In the genomic region with DNA sequence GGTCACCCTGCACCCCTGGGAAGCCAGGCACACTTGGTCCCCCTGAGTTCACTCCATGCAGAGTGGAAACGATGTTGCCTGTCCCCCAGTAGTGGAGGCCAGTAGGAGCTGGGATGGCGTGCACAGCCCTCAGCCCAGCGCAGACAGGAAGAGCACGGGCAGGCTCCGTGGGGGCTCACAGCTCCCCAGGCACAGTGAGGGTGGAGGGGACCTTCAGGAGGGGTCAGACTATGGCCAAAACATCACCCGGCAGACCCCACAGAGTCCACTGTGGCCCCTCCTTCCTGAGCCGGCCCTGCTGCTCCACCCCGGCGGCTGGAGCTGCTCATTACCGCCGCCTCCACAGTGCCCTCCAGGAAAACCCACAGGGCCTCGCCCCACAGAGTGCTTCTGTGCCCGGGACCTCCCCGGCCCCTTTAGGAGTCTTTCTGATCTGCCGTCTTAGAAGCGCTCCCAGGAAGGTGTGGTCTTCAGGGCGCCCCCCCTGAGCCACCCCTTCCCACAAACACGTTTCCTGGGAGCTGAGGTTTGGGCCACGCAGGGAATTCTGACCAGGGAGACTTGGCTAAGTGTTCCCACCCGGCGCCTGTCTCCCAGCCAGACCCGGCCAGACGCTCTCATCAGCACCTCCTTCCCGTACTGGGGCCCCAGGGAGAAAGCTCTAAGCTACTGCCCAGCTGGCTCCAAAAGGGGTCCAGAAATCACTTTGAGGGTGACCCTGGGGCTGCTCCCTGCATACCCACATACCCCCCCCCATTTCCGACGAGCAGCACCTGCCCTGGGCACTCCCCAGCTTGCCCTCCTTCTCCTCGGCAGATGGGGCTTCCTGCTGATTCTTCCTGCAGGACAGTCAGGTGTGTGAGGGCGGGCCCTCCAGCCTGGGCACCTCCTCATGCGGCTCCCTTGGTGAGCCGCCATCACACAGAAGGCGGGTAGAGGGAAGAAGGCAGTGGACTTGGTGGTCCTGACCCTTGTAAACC, we compare ENCODE assay signal across 26 cellular contexts. TPM values are rescaled to one million over a fixed set of nuclear protein-coding genes. Genes with fewer than 3 reads are reported as not detected.
A peak's percentile ranks its signal among the peaks of the same experiment; 100 is the strongest.
DNase-seq lines count a peak whose midpoint lies in the region; ATAC-seq, FAIRE-seq and TF ChIP-seq lines count a peak whose summit lies in the region.
"Had no signal": no experiment of that assay in that cellular context is flagged by ENCODE, and none has a peak within 500 bp of the region (broad histone marks: within the 10 kb centered on the region; RNA-seq: fewer than 3 reads in every experiment).

No MANE protein-coding gene starts in this region.

- POLR2A ChIA-PET in HEK293 (lab: Yijun Ruan, JAX) (no interaction called here), HepG2 (lab: Yijun Ruan, JAX) (interaction anchor here (0.8 to 3.3 kb wide), 6 partner anchors 12 to 37 kb away, joined by 3 to 31 read pairs (median 5); no protein-coding TSS in a partner anchor)

- H2AFZ ChIP-seq in HepG2 (ENCODE audit: low read length): no peak overlapping the region

- no peak for TF ChIP-seq CTCF in HEK293 (tag by site-specific recombination; IDR thresholded peaks at IDR 0.05)
- no peak for TF ChIP-seq CTCF in body of pancreas (IDR thresholded peaks at IDR 0.05)
- TF ChIP-seq CTCF in HepG2 (CRISPR knock-in tag; IDR thresholded peaks at IDR 0.05): no peak
- TF ChIP-seq CTCF in suprapubic skin (IDR thresholded peaks at IDR 0.05): no peak

- H3K4me3 ChIP-seq in HEK293 (ENCODE audit: low read depth, low read length) (no peak overlapping the region), body of pancreas (no peak overlapping the region), HepG2 (replicated peaks in 1 of 3; ENCODE audit: insufficient read depth in 1 of 3, low read depth in 2 of 3, low read length in 3 of 3) (peak overlapping the region in 2 of 3 experiments; percentile 28 to 67; a peak in 2 of 6 replicates), suprapubic skin (peak overlapping the region; percentile 19)
- H3K4me3 ChIP-seq: SK-N-MC had no signal

- ATAC-seq in body of pancreas: peak; percentile 7
- peak; percentile 17 for ATAC-seq in HepG2
- no peak for ATAC-seq in GM21529 (IDR thresholded peaks at IDR 0.05; ENCODE audit: unreplicated experiment)
- no peak for ATAC-seq in GM19397 (IDR thresholded peaks at IDR 0.05; ENCODE audit: unreplicated experiment)
- no peak for ATAC-seq in GM18511 (IDR thresholded peaks at IDR 0.05; ENCODE audit: unreplicated experiment)
- ATAC-seq: activated CD4-positive, alpha-beta T cell treated with anti-CD3 and anti-CD28 coated beads for 36 hours; stimulated activated effector memory CD8-positive, alpha-beta T cell treated with anti-CD3 and anti-CD28 coated beads, Interleukin-12 subunit alpha, Interleukin-12 subunit beta, amount 100 ng/mL, for 72 hours had no signal

- BruUV-seq in HepG2 (replicated peaks; lab: Mats Ljungman, UMichigan): no TSS peak

- TF ChIP-seq POLR2A in body of pancreas (IDR thresholded peaks at IDR 0.05) (no peak), HepG2 (IDR thresholded peaks at IDR 0.05; ENCODE audit: insufficient read depth in 1 of 2, low read depth in 2 of 2, low read length in 2 of 2) (no peak), suprapubic skin (IDR thresholded peaks at IDR 0.05) (no peak)

- H3K27me3 ChIP-seq in body of pancreas (no peaks in the 10 kb centered on the region), HepG2 (ENCODE audit: control insufficient read depth in 1 of 2, insufficient read depth in 2 of 2, low read length in 2 of 2) (peaks cover 2 to 10% of the 10 kb centered on the region in 2 experiments; a peak in 2 of 5 replicates), suprapubic skin (peaks cover 6% of the 10 kb centered on the region)

- peak overlapping the region; percentile 94 for H3K4me2 ChIP-seq in HepG2 (ENCODE audit: low read depth, low read length)

- H3K27ac ChIP-seq in HEK293 (ENCODE audit: extremely low read depth, low read depth, low read length) (no peak overlapping the region), body of pancreas (peak overlapping the region in 3 of 4 donors; percentile 27 to 73 (median 39)), HepG2 (ENCODE audit: extremely low read length, insufficient read depth, low read length) (no peak overlapping the region), suprapubic skin (peak overlapping the region; percentile 42)
- H3K27ac ChIP-seq: SK-N-MC had no signal

- FAIRE-seq in HepG2 (lab: Jason Lieb, UNC): no peak
- FAIRE-seq: H54, urothelium cell line had no signal

- in situ Hi-C loops in HepG2 (cut with HindIII; ENCODE audit: extremely low pct_ligation_motif_present, low pct_unique_long_range_greater_than_20kb): no loop called here

- H3K9ac ChIP-seq in HepG2 (ENCODE audit: insufficient read depth, low read depth, low read length): no peak overlapping the region

- H3K4me1 ChIP-seq in HEK293 (ENCODE audit: control insufficient read depth, insufficient read depth, low read length) (no peaks in the 10 kb centered on the region), body of pancreas (peaks cover 19% of the 10 kb centered on the region), HepG2 (ENCODE audit: insufficient read depth, low read length) (peaks cover 44% of the 10 kb centered on the region), suprapubic skin (peaks cover 45% of the 10 kb centered on the region)

- no peak for TF ChIP-seq EP300 in HepG2 (IDR thresholded peaks at IDR 0.05; ENCODE audit: low read depth in 2 of 2, low read length in 2 of 2)
- TF ChIP-seq EP300 in HepG2 (CRISPR knock-in tag; IDR thresholded peaks at IDR 0.05; ENCODE audit: borderline replicate concordance): no peak
- no peak for TF ChIP-seq EP300 in suprapubic skin (IDR thresholded peaks at IDR 0.05)

- 0 out of 2 replicates have a peak, but pooled peaks cover 2% of the 10 kb centered on the region for H3K9me3 ChIP-seq in HEK293 (ENCODE audit: control insufficient read depth, insufficient read depth, low read depth, low read length)
- no peaks in the 10 kb centered on the region for H3K9me3 ChIP-seq in body of pancreas
- H3K9me3 ChIP-seq in HepG2 (ENCODE audit: low read length): no peaks in the 10 kb centered on the region
- H3K9me3 ChIP-seq in suprapubic skin: no peaks in the 10 kb centered on the region

- CTCF ChIA-PET in HEK293 (lab: Yijun Ruan, JAX) (interaction anchor here (0.5 to 1.2 kb wide), 4 partner anchors 18 to 115 kb away, joined by 3 to 4 read pairs (median 4); no protein-coding TSS in a partner anchor), HepG2 (lab: Yijun Ruan, JAX; ENCODE audit: low intra/inter-chr PET ratio, low total read pairs) (no interaction called here)

- intact Hi-C loops in body of pancreas (cut with DNase I): no loop called here
- intact Hi-C loops in HepG2 (cut with micrococcal nuclease; ENCODE audit: unreplicated experiment): loop anchor here (2.0 kb wide), 1 partner anchor 41 kb away; no protein-coding TSS in a partner anchor

- no peaks in the 10 kb centered on the region for H4K20me1 ChIP-seq in HepG2 (ENCODE audit: insufficient read depth, low read length)

- H3K36me3 ChIP-seq in HEK293 (ENCODE audit: control insufficient read depth in 2 of 2, insufficient read depth in 1 of 2, low read length in 2 of 2) (no peaks in the 10 kb centered on the region), body of pancreas (replicated peaks in 1 of 2; ENCODE audit: insufficient read depth in 1 of 2, low read depth in 2 of 2) (no peaks in the 10 kb centered on the region), HepG2 (replicated peaks in 1 of 2; ENCODE audit: control insufficient read depth in 1 of 2, insufficient read depth in 2 of 2, low read length in 2 of 2) (no peaks in the 10 kb centered on the region), suprapubic skin (no peaks in the 10 kb centered on the region)

- no peak for TF ChIP-seq RAD21 in HepG2 (CRISPR knock-in tag; IDR thresholded peaks at IDR 0.05)

- no peak for DNase-seq in body of pancreas
- no peak for DNase-seq in HepG2 (ENCODE audit: low spot score)
- no peak for DNase-seq in suprapubic skin (ENCODE audit: low spot score in 2 of 2)
- DNase-seq in activated CD8-positive, alpha-beta memory T cell treated with anti-CD3 and anti-CD28 coated beads for 24 hours: no peak
- DNase-seq: activated CD4-positive, alpha-beta T cell treated with anti-CD3 and anti-CD28 coated beads for 36 hours; activated CD8-positive, alpha-beta memory T cell treated with anti-CD3 and anti-CD28 coated beads, Interleukin-2, amount 50 U/mL, for 4 hours; activated effector memory CD4-positive, alpha-beta T cell treated with anti-CD3 and anti-CD28 coated beads, Interleukin-2, amount 50 U/mL, for 16 hours; amniotic stem cell; COR-L47; Kasumi-1; midbrain; NCI-H1092 treated with DMSO at 0.1 percent for 48 hours; NCI-H526; OCI-M1; retina; stimulated activated CD4-positive, alpha-beta T cell treated with anti-CD3 and anti-CD28 coated beads, Interleukin-15, amount 100 ng/mL, for 24 hours had no signal

- H3K79me2 ChIP-seq in HepG2 (ENCODE audit: insufficient read depth, low read length): no peaks in the 10 kb centered on the region

- WGBS in body of pancreas, 2 donors: 86 to 91% methylated on average over 12 to 31 of the region's 31 CpGs
- WGBS in HepG2 (ENCODE audit: low lambda C conversion rate): 65% methylated on average over 17 of the region's 31 CpGs
- 46% methylated on average over 8 of the region's 31 CpGs for WGBS in suprapubic skin

RNA-seq across cellular contexts. Expression of a gene that starts 38.8 kb away (rescaled TPM):
- total RNA-seq in body of pancreas (10 to 100 TPM; 14.5 to 18.1 TPM), HepG2 (2016; rRNA removed; fragmentation: Illumina TruSeq; extraction: Trizol) (4.9 and 5.3 TPM in 2 replicates), suprapubic skin (10 to 100 TPM; 38.6 to 59.5 (median 50.0) TPM)
- 0.51 and 0.71 TPM in 2 replicates for total RNA-seq in HepG2 (2016; cell fraction: cytosol; rRNA removed; fragmentation: Illumina TruSeq; extraction: Trizol; ENCODE audit: low read depth)
- total RNA-seq in HepG2 (2016; cell fraction: insoluble cytoplasmic fraction; rRNA removed; fragmentation: Illumina TruSeq; extraction: Trizol): 4.4 and 5.2 TPM in 2 replicates
- total RNA-seq in HepG2 (2016; cell fraction: membrane; rRNA removed; fragmentation: Illumina TruSeq; extraction: Trizol): 2.1 and 2.3 TPM in 2 replicates
- 3.5 and 4.3 TPM in 2 replicates for total RNA-seq in HepG2 (2016; cell fraction: nucleus; rRNA removed; fragmentation: Illumina TruSeq; extraction: Trizol)
- 3.1 and 3.7 TPM in 2 replicates for polyA plus RNA-seq in HepG2 (2011; rRNA removed)
- polyA plus RNA-seq in HepG2 (2011; cell fraction: cytosol; rRNA removed): 2.8 TPM in 2 replicates
- polyA plus RNA-seq in HepG2 (2011; cell fraction: nucleus; rRNA removed): 11.6 and 15.3 TPM in 2 replicates
- polyA plus RNA-seq in HepG2 (2012): 5.1 and 8.2 TPM in 2 replicates
- 0.29 and 0.38 TPM in 2 replicates for polyA plus RNA-seq in HepG2 (2016; cell fraction: cytosol; fragmentation: Illumina TruSeq; extraction: Trizol; ENCODE audit: low read depth)
- polyA plus RNA-seq in HepG2 (2016; cell fraction: insoluble cytoplasmic fraction; fragmentation: Illumina TruSeq; extraction: Trizol; ENCODE audit: low read depth): 3.7 and 4.2 TPM in 2 replicates
- 0.65 and 1.0 TPM in 2 replicates for polyA plus RNA-seq in HepG2 (2016; cell fraction: membrane; fragmentation: Illumina TruSeq; extraction: Trizol; ENCODE audit: low read depth)
- polyA plus RNA-seq in HepG2 (2016; cell fraction: nucleus; fragmentation: Illumina TruSeq; extraction: Trizol; ENCODE audit: insufficient read depth, low read depth): 6.2 and 7.7 TPM in 2 replicates
- 0.70 and 14.5 TPM in 2 replicates for polyA minus RNA-seq in HepG2 (2011; rRNA and poly(A)+ RNA removed; ENCODE audit: low replicate concordance)
- polyA minus RNA-seq in HepG2 (2011; cell fraction: cytosol; rRNA and poly(A)+ RNA removed): 6.3 and 8.3 TPM in 2 replicates
- 4.6 and 8.5 TPM in 2 replicates for polyA minus RNA-seq in HepG2 (2011; cell fraction: nucleus; rRNA and poly(A)+ RNA removed)
- total RNA-seq: fibroblast of villous mesenchyme had no signal
- polyA plus RNA-seq: neural cell had no signal

Comparison
In these comparisons a context has a peak if more than half of its experiments do, and no peak if none do; other contexts are left out.
1. H3K27ac ChIP-seq: peak in body of pancreas (3 of 4) and suprapubic skin (single experiment); none in HEK293 (single experiment) and HepG2 (single experiment).
2. H3K4me3 ChIP-seq: peak in HepG2 (2 of 3) and suprapubic skin (single experiment); none in HEK293 (single experiment) and body of pancreas (0 of 2).
3. ATAC-seq: peak in body of pancreas (single experiment) and HepG2 (single experiment); none in GM21529 (single experiment), GM19397 (single experiment) and GM18511 (single experiment).